ENCODE assay signal across 20 cellular contexts in the genomic region with DNA sequence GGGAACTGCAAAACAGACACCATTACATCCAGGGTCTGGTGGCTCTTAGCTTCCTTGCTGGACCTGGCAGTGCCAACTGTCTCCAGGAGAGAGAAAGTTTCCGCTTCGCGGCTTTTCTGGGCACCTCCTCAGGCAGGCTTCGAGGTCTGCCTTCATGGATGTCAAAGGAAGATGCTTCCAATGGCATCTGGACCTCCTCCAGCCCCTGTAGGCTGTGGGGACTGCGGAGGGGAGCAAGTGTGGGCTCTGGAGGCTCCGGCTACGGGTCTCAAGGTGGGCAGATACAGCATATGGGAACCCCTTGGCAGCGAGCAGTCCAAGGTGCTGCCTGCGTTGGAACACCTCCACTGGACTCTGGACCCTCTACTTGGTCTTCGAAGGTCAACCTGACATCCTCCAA. TPM values are rescaled to one million over a fixed set of nuclear protein-coding genes. Genes with fewer than 3 reads are reported as not detected.
DNase-seq lines count a peak whose midpoint lies in the region; ATAC-seq lines count a peak whose summit lies in the region.
"Had no signal": no experiment of that assay in that cellular context is flagged by ENCODE, and none has a peak within 500 bp of the region (broad histone marks: within the 10 kb centered on the region; RNA-seq: fewer than 3 reads in every experiment).

No MANE protein-coding gene starts in this region.

- no peak overlapping the region for H3K23ac ChIP-seq in mesenchymal stem cell (ENCODE audit: low read length in 2 of 2)

- no peak overlapping the region for H3K4ac ChIP-seq in mesenchymal stem cell (ENCODE audit: low read depth in 1 of 2, low read length in 2 of 2)

- no peak overlapping the region for H2BK15ac ChIP-seq in mesenchymal stem cell (ENCODE audit: low read depth, poor library complexity, severe bottlenecking)

- H2AFZ ChIP-seq in mesenchymal stem cell (ENCODE audit: low read depth, low read length): no peak overlapping the region
- H2AFZ ChIP-seq: GM23248 had no signal

- no peak overlapping the region for H4K91ac ChIP-seq in mesenchymal stem cell (ENCODE audit: low read length)

- peak overlapping the region; percentile 45 for H2AK5ac ChIP-seq in mesenchymal stem cell (ENCODE audit: low read length, severe bottlenecking)

- no peak for DNase-seq in mesenchymal stem cell
- DNase-seq in stimulated activated naive B cell treated with anti-CD40 and anti-IgM and Interleukin-4, amounts not matched to agents 10 μg/mL and 1 μg/mL and 100 μg/mL, for 72 hours: no peak
- no peak for DNase-seq in ureter (ENCODE audit: low spot score)
- DNase-seq: CD4-positive, alpha-beta T cell; CD8-positive, alpha-beta memory T cell; DMS 273 treated with DMSO at 0.1 percent for 48 hours; DMS79; EL; GDM1; GM23248; HCEC 1CT had no signal

- no peak overlapping the region for H2BK12ac ChIP-seq in mesenchymal stem cell (ENCODE audit: low read length in 2 of 2)

- H2BK5ac ChIP-seq in mesenchymal stem cell (ENCODE audit: low read depth, low read length, poor library complexity, severe bottlenecking): no peak overlapping the region

- no peak overlapping the region for H4K8ac ChIP-seq in mesenchymal stem cell (ENCODE audit: low read length)

- H3K9me3 ChIP-seq in BLaER1 (no peaks in the 10 kb centered on the region), mesenchymal stem cell (ENCODE audit: control insufficient read depth, low read length) (no peaks in the 10 kb centered on the region)
- no peaks in the 10 kb centered on the region for H3K9me3 ChIP-seq in BLaER1 treated with 17β-estradiol and CSF1 and Interleukin-3, amounts not matched to agents 10 nM and 100 nM (replicated peaks in 1 of 11)

- no peak for ATAC-seq in stimulated activated naive B cell treated with anti-CD40 and anti-IgM and Interleukin-4, amounts not matched to agents 10 μg/mL and 1 μg/mL and 100 μg/mL, for 72 hours (replicated peaks)
- ATAC-seq in HG03342 (IDR thresholded peaks at IDR 0.05; ENCODE audit: unreplicated experiment): no peak
- ATAC-seq: GM12878 had no signal

- H3K27ac Mint-ChIP-seq in stimulated activated naive B cell treated with anti-CD40 and anti-IgM and Interleukin-4, amounts not matched to agents 10 μg/mL and 1 μg/mL and 100 μg/mL, for 72 hours: no peak overlapping the region
- H3K27ac Mint-ChIP-seq: CD14-positive monocyte; CD4-positive, alpha-beta T cell had no signal

- H3K79me1 ChIP-seq in mesenchymal stem cell (replicated peaks; ENCODE audit: low read length, poor library complexity, severe bottlenecking): no peaks in the 10 kb centered on the region

- no peak overlapping the region for H3K14ac ChIP-seq in mesenchymal stem cell (ENCODE audit: low read length in 2 of 2)

- H3K36me3 Mint-ChIP-seq in stimulated activated naive B cell treated with anti-CD40 and anti-IgM and Interleukin-4, amounts not matched to agents 10 μg/mL and 1 μg/mL and 100 μg/mL, for 72 hours: no peaks in the 10 kb centered on the region

- H3K9me3 Mint-ChIP-seq in stimulated activated naive B cell treated with anti-CD40 and anti-IgM and Interleukin-4, amounts not matched to agents 10 μg/mL and 1 μg/mL and 100 μg/mL, for 72 hours: peaks cover 2 to 3% of the 10 kb centered on the region in 2 donors
- H3K9me3 Mint-ChIP-seq: CD4-positive, alpha-beta T cell; CD8-positive, alpha-beta memory T cell had no signal

- peak overlapping the region; percentile 100 for H3K4me2 ChIP-seq in BLaER1
- H3K4me2 ChIP-seq in BLaER1 treated with 17β-estradiol and CSF1 and Interleukin-3, amounts not matched to agents 10 nM and 100 nM: peak overlapping the region in 9 of 11 experiments; percentile 92 to 99 (median 96); a peak in 16 of 22 replicates
- H3K4me2 ChIP-seq in mesenchymal stem cell (ENCODE audit: low read length, poor library complexity, severe bottlenecking): no peak overlapping the region

- no peaks in the 10 kb centered on the region for H4K20me1 ChIP-seq in BLaER1
- no peaks in the 10 kb centered on the region for H4K20me1 ChIP-seq in BLaER1 treated with 17β-estradiol and CSF1 and Interleukin-3, amounts not matched to agents 10 nM and 100 nM

- H3K9ac ChIP-seq in BLaER1 (no peak overlapping the region), mesenchymal stem cell (ENCODE audit: low read length) (no peak overlapping the region)
- H3K9ac ChIP-seq in BLaER1 treated with 17β-estradiol and CSF1 and Interleukin-3, amounts not matched to agents 10 nM and 100 nM: no peak overlapping the region
- H3K9ac ChIP-seq: GM23248 had no signal

- peaks cover 20 to 25% of the 10 kb centered on the region in 2 donors for H3K27me3 Mint-ChIP-seq in stimulated activated naive B cell treated with anti-CD40 and anti-IgM and Interleukin-4, amounts not matched to agents 10 μg/mL and 1 μg/mL and 100 μg/mL, for 72 hours

- peaks cover 11% of the 10 kb centered on the region; the same call in 1 of the 2 replicates for H3K27me3 ChIP-seq in BLaER1
- H3K27me3 ChIP-seq in BLaER1 treated with 17β-estradiol and CSF1 and Interleukin-3, amounts not matched to agents 10 nM and 100 nM: peaks cover 0 to 11% (median 8%) of the 10 kb centered on the region in 11 experiments; a peak in 17 of 22 replicates
- peaks cover 0 to 8% of the 10 kb centered on the region in 2 experiments for H3K27me3 ChIP-seq in mesenchymal stem cell (ENCODE audit: control insufficient read depth in 1 of 2, insufficient read depth in 1 of 2, low read length in 2 of 2)

- peaks cover 61% of the 10 kb centered on the region for H3K4me1 ChIP-seq in BLaER1
- peaks cover 34 to 63% (median 57%) of the 10 kb centered on the region in 10 experiments for H3K4me1 ChIP-seq in BLaER1 treated with 17β-estradiol and CSF1 and Interleukin-3, amounts not matched to agents 10 nM and 100 nM
- peaks cover 24% of the 10 kb centered on the region for H3K4me1 ChIP-seq in mesenchymal stem cell (ENCODE audit: control insufficient read depth, insufficient read depth, low read depth, low read length)

- H3K18ac ChIP-seq in mesenchymal stem cell (ENCODE audit: low read depth in 1 of 2, low read length in 2 of 2): no peak overlapping the region

- WGBS in mesenchymal stem cell: 96% methylated on average over 10 of the region's 10 CpGs

- H3K27ac ChIP-seq in BLaER1 (no peak overlapping the region), mesenchymal stem cell (ENCODE audit: low read length, poor library complexity, severe bottlenecking) (no peak overlapping the region)
- H3K27ac ChIP-seq in BLaER1 treated with 17β-estradiol and CSF1 and Interleukin-3, amounts not matched to agents 10 nM and 100 nM: no peak overlapping the region
- H3K27ac ChIP-seq: GM23248 had no signal

- no peak overlapping the region for H3K4me3 ChIP-seq in BLaER1
- H3K4me3 ChIP-seq in BLaER1 treated with 17β-estradiol and CSF1 and Interleukin-3, amounts not matched to agents 10 nM and 100 nM: no peak overlapping the region
- no peak overlapping the region for H3K4me3 ChIP-seq in mesenchymal stem cell (ENCODE audit: insufficient read depth in 1 of 2, low read depth in 1 of 2, low read length in 2 of 2)
- H3K4me3 ChIP-seq: GM12878, GM23248 had no signal

- H3K4me1 Mint-ChIP-seq in stimulated activated naive B cell treated with anti-CD40 and anti-IgM and Interleukin-4, amounts not matched to agents 10 μg/mL and 1 μg/mL and 100 μg/mL, for 72 hours: peaks cover 7 to 13% of the 10 kb centered on the region in 2 donors

- H2BK120ac ChIP-seq in mesenchymal stem cell (ENCODE audit: low read depth, low read length): no peak overlapping the region

- H3K36me3 ChIP-seq in BLaER1 (no peaks in the 10 kb centered on the region), mesenchymal stem cell (ENCODE audit: control insufficient read depth in 1 of 2, insufficient read depth in 2 of 2, low read depth in 1 of 2, low read length in 2 of 2) (no peaks in the 10 kb centered on the region)
- no peaks in the 10 kb centered on the region for H3K36me3 ChIP-seq in BLaER1 treated with 17β-estradiol and CSF1 and Interleukin-3, amounts not matched to agents 10 nM and 100 nM

- H3K4me3 Mint-ChIP-seq in stimulated activated naive B cell treated with anti-CD40 and anti-IgM and Interleukin-4, amounts not matched to agents 10 μg/mL and 1 μg/mL and 100 μg/mL, for 72 hours: no peak overlapping the region
- H3K4me3 Mint-ChIP-seq: CD14-positive monocyte; CD4-positive, alpha-beta T cell had no signal

RNA-seq across cellular contexts. Expression of gene C9orf50, which starts 6.0 kb away (rescaled TPM):
- polyA plus RNA-seq in mesenchymal stem cell (2013, experiment 1 of 2): 0.03 TPM
- 0.04 TPM for polyA plus RNA-seq in mesenchymal stem cell (2013, experiment 2 of 2)
- not detected for total RNA-seq in ureter
- total RNA-seq: A172; A673; CD4-positive, alpha-beta T cell; CD8-positive, alpha-beta memory T cell; GM12878; H1; H7 had no signal
- polyA plus RNA-seq: CD14-positive monocyte; CD8-positive, alpha-beta memory T cell; GM12878; H1 had no signal

RNA-seq across cellular contexts. Expression of gene NTMT1, which starts 11.0 kb away (rescaled TPM):
- polyA plus RNA-seq in mesenchymal stem cell (2013, experiment 1 of 2): 38.5 TPM
- 39.6 TPM for polyA plus RNA-seq in mesenchymal stem cell (2013, experiment 2 of 2)
- total RNA-seq in ureter: 31.2 TPM

RNA-seq across cellular contexts. Expression of gene ASB6, which starts 27.0 kb away (rescaled TPM):
- 11.6 TPM for polyA plus RNA-seq in mesenchymal stem cell (2013, experiment 1 of 2)
- polyA plus RNA-seq in mesenchymal stem cell (2013, experiment 2 of 2): 11.6 TPM
- 18.8 TPM for total RNA-seq in ureter

RNA-seq across cellular contexts. Expression of gene PRRX2, which starts 50.5 kb away (rescaled TPM):
- 19.5 TPM for polyA plus RNA-seq in mesenchymal stem cell (2013, experiment 1 of 2)
- 20.1 TPM for polyA plus RNA-seq in mesenchymal stem cell (2013, experiment 2 of 2)
- total RNA-seq in ureter: 6.5 TPM
- total RNA-seq: A172; CD4-positive, alpha-beta T cell; GM12878 had no signal
- polyA plus RNA-seq: CD14-positive monocyte; CD8-positive, alpha-beta memory T cell; GM12878 had no signal
